11 cellular contexts compared by ENCODE assay signal in genomic region chr21:29064850-29065481, GRCh38. TPM values are rescaled to one million over a fixed set of nuclear protein-coding genes. Genes with fewer than 3 reads are reported as not detected.
DNase-seq lines count a peak whose midpoint lies in the region; ATAC-seq, FAIRE-seq and TF ChIP-seq lines count a peak whose summit lies in the region.
"Had no signal": no experiment of that assay in that cellular context is flagged by ENCODE, and none has a peak within 500 bp of the region (broad histone marks: within the 10 kb centered on the region; RNA-seq: fewer than 3 reads in every experiment).

No MANE protein-coding gene starts in this region.

- no peak overlapping the region for H2AFZ ChIP-seq in HepG2 (ENCODE audit: low read length)

- intact Hi-C loops in HepG2 (cut with micrococcal nuclease; ENCODE audit: unreplicated experiment) = no loop called here

- POLR2A ChIA-PET in HepG2 (lab: Yijun Ruan, JAX) = interaction anchor here (0.7 kb wide), 1 partner anchor 14 kb away, joined by 5 read pairs; no protein-coding TSS in a partner anchor

- H3K4me3 ChIP-seq in HepG2 (replicated peaks in 1 of 3; ENCODE audit: insufficient read depth in 1 of 3, low read depth in 2 of 3, low read length in 3 of 3) = no peak overlapping the region
- H3K4me3 ChIP-seq: transverse colon had no signal

- H3K9ac ChIP-seq in HepG2 (ENCODE audit: insufficient read depth, low read depth, low read length) = no peak overlapping the region

- H3K9me3 ChIP-seq in HepG2 (ENCODE audit: low read length) = no peaks in the 10 kb centered on the region
- H3K9me3 ChIP-seq: transverse colon had no signal

- no peak for TF ChIP-seq RAD21 in HepG2 (CRISPR knock-in tag; IDR thresholded peaks at IDR 0.05)

- H4K20me1 ChIP-seq in HepG2 (ENCODE audit: insufficient read depth, low read length) = peaks cover 6% of the 10 kb centered on the region; the same call in 1 of the 2 replicates

- ATAC-seq in GM19351 (IDR thresholded peaks at IDR 0.05; ENCODE audit: unreplicated experiment) = peak; percentile 97
- peak; percentile 94 for ATAC-seq in HG02973 (IDR thresholded peaks at IDR 0.05; ENCODE audit: unreplicated experiment)
- no peak for ATAC-seq in HepG2

- TF ChIP-seq POLR2A in HepG2 (IDR thresholded peaks at IDR 0.05; ENCODE audit: insufficient read depth in 1 of 2, low read depth in 2 of 2, low read length in 2 of 2) = no peak

- WGBS in HepG2 (ENCODE audit: low lambda C conversion rate) = 92% methylated on average over 3 of the region's 3 CpGs

- no peak overlapping the region for H3K4me2 ChIP-seq in HepG2 (ENCODE audit: low read depth, low read length)

- H3K27ac ChIP-seq in HepG2 (ENCODE audit: extremely low read length, insufficient read depth, low read length) = no peak overlapping the region
- H3K27ac ChIP-seq: transverse colon had no signal

- CTCF ChIA-PET in HepG2 (lab: Yijun Ruan, JAX; ENCODE audit: low intra/inter-chr PET ratio, low total read pairs) = no interaction called here

- H3K4me1 ChIP-seq in HepG2 (ENCODE audit: insufficient read depth, low read length) = no peaks in the 10 kb centered on the region
- H3K4me1 ChIP-seq: transverse colon had no signal

- FAIRE-seq in G401.6 (lab: Jason Lieb, UNC) (peak; percentile 11), HepG2 (lab: Jason Lieb, UNC) (no peak)

- H3K79me2 ChIP-seq in HepG2 (ENCODE audit: insufficient read depth, low read length) = peaks cover 14% of the 10 kb centered on the region

- peaks cover 20 to 85% of the 10 kb centered on the region in 2 experiments for H3K36me3 ChIP-seq in HepG2 (replicated peaks in 1 of 2; ENCODE audit: control insufficient read depth in 1 of 2, insufficient read depth in 2 of 2, low read length in 2 of 2)

- H3K27me3 ChIP-seq in HepG2 (ENCODE audit: control insufficient read depth in 1 of 2, insufficient read depth in 2 of 2, low read length in 2 of 2) = no peaks in the 10 kb centered on the region
- H3K27me3 ChIP-seq: transverse colon had no signal

- no peak for TF ChIP-seq CTCF in HepG2 (CRISPR knock-in tag; IDR thresholded peaks at IDR 0.05)

- BruUV-seq in HepG2 (replicated peaks; lab: Mats Ljungman, UMichigan) = no TSS peak

- DNase-seq in NOMO-1 treated with dmso at 0.1 percent for 144 hours (lab: John Stamatoyannopoulos, UW; ENCODE audit: unreplicated experiment) (peak; percentile 55), kidney tubule cell (ENCODE audit: low spot score) (no peak), HepG2 (ENCODE audit: low spot score) (no peak)
- no peak for DNase-seq in activated naive CD4-positive, alpha-beta T cell (lab: John Stamatoyannopoulos, UW)
- DNase-seq in activated CD4-positive, alpha-beta T cell treated with anti-CD3 and anti-CD28 coated beads, Interleukin-2, amount 50 U/mL, for 1 hour = no peak
- DNase-seq: CD8-positive, alpha-beta memory T cell; NK-92 treated with Interleukin-12 subunit alpha and Interleukin-12 subunit beta, amount 100 ng/mL, for 24 hours; transverse colon had no signal

- TF ChIP-seq EP300 in HepG2 (IDR thresholded peaks at IDR 0.05; ENCODE audit: low read depth in 2 of 2, low read length in 2 of 2) = no peak
- TF ChIP-seq EP300 in HepG2 (CRISPR knock-in tag; IDR thresholded peaks at IDR 0.05; ENCODE audit: borderline replicate concordance) = no peak

- in situ Hi-C loops in HepG2 (cut with HindIII; ENCODE audit: extremely low pct_ligation_motif_present, low pct_unique_long_range_greater_than_20kb) = loop anchor here (5.0 kb wide), 1 partner anchor 33 kb away; no protein-coding TSS in a partner anchor

TF ChIP-seq in HepG2, 621 proteins besides CTCF, POLR2A, EP300 and RAD21 (continues in another document):
- TF ChIP-seq JUN (CRISPR knock-in tag; IDR thresholded peaks at IDR 0.05) (no peak), TSC22D2 (CRISPR knock-in tag; IDR thresholded peaks at IDR 0.05; ENCODE audit: borderline replicate concordance) (no peak), NCOR1 (IDR thresholded peaks at IDR 0.05; ENCODE audit: borderline replicate concordance, low read length) (no peak), GABPB1 (CRISPR knock-in tag; IDR thresholded peaks at IDR 0.05) (no peak), ZNF557 (CRISPR knock-in tag; IDR thresholded peaks at IDR 0.05) (no peak), ZNF547 (CRISPR knock-in tag; IDR thresholded peaks at IDR 0.05) (no peak), BCL6 (CRISPR knock-in tag; IDR thresholded peaks at IDR 0.05) (no peak)

RNA-seq across cellular contexts. Expression of gene CCT8, which starts 8.5 kb away (rescaled TPM):
- total RNA-seq in HepG2 (2016; rRNA removed; fragmentation: Illumina TruSeq; extraction: Trizol) = 325 and 538 TPM in 2 replicates
- total RNA-seq in HepG2 (2016; cell fraction: cytosol; rRNA removed; fragmentation: Illumina TruSeq; extraction: Trizol; ENCODE audit: low read depth) = 81.4 and 96.3 TPM in 2 replicates
- total RNA-seq in HepG2 (2016; cell fraction: insoluble cytoplasmic fraction; rRNA removed; fragmentation: Illumina TruSeq; extraction: Trizol) = 336 and 530 TPM in 2 replicates
- total RNA-seq in HepG2 (2016; cell fraction: membrane; rRNA removed; fragmentation: Illumina TruSeq; extraction: Trizol) = 134 and 165 TPM in 2 replicates
- 137 and 155 TPM in 2 replicates for total RNA-seq in HepG2 (2016; cell fraction: nucleus; rRNA removed; fragmentation: Illumina TruSeq; extraction: Trizol)
- polyA plus RNA-seq in HepG2 (2011; rRNA removed) = 87.0 and 127 TPM in 2 replicates
- 80.0 and 97.4 TPM in 2 replicates for polyA plus RNA-seq in HepG2 (2011; cell fraction: cytosol; rRNA removed)
- 53.9 and 70.6 TPM in 2 replicates for polyA plus RNA-seq in HepG2 (2011; cell fraction: nucleus; rRNA removed)
- 174 and 217 TPM in 2 replicates for polyA plus RNA-seq in HepG2 (2012)
- polyA plus RNA-seq in HepG2 (2016; cell fraction: cytosol; fragmentation: Illumina TruSeq; extraction: Trizol; ENCODE audit: low read depth) = 45.9 and 52.2 TPM in 2 replicates
- polyA plus RNA-seq in HepG2 (2016; cell fraction: insoluble cytoplasmic fraction; fragmentation: Illumina TruSeq; extraction: Trizol; ENCODE audit: low read depth) = 406 and 427 TPM in 2 replicates
- polyA plus RNA-seq in HepG2 (2016; cell fraction: membrane; fragmentation: Illumina TruSeq; extraction: Trizol; ENCODE audit: low read depth) = 80.8 and 98.2 TPM in 2 replicates
- 196 and 213 TPM in 2 replicates for polyA plus RNA-seq in HepG2 (2016; cell fraction: nucleus; fragmentation: Illumina TruSeq; extraction: Trizol; ENCODE audit: insufficient read depth, low read depth)
- polyA minus RNA-seq in HepG2 (2011; rRNA and poly(A)+ RNA removed; ENCODE audit: low replicate concordance) = 56.7 and 122 TPM in 2 replicates
- 110 and 112 TPM in 2 replicates for polyA minus RNA-seq in HepG2 (2011; cell fraction: cytosol; rRNA and poly(A)+ RNA removed)
- polyA minus RNA-seq in HepG2 (2011; cell fraction: nucleus; rRNA and poly(A)+ RNA removed) = 74.0 and 108 TPM in 2 replicates

RNA-seq across cellular contexts. Expression of gene USP16, which starts 40.5 kb away (rescaled TPM):
- 46.9 and 72.4 TPM in 2 replicates for total RNA-seq in HepG2 (2016; rRNA removed; fragmentation: Illumina TruSeq; extraction: Trizol)
- 8.2 and 9.5 TPM in 2 replicates for total RNA-seq in HepG2 (2016; cell fraction: cytosol; rRNA removed; fragmentation: Illumina TruSeq; extraction: Trizol; ENCODE audit: low read depth)
- total RNA-seq in HepG2 (2016; cell fraction: insoluble cytoplasmic fraction; rRNA removed; fragmentation: Illumina TruSeq; extraction: Trizol) = 46.8 and 73.9 TPM in 2 replicates
- total RNA-seq in HepG2 (2016; cell fraction: membrane; rRNA removed; fragmentation: Illumina TruSeq; extraction: Trizol) = 25.9 and 27.0 TPM in 2 replicates
- total RNA-seq in HepG2 (2016; cell fraction: nucleus; rRNA removed; fragmentation: Illumina TruSeq; extraction: Trizol) = 31.9 and 37.3 TPM in 2 replicates
- polyA plus RNA-seq in HepG2 (2011; rRNA removed) = 12.0 and 16.5 TPM in 2 replicates
- polyA plus RNA-seq in HepG2 (2011; cell fraction: cytosol; rRNA removed) = 4.6 and 7.2 TPM in 2 replicates
- 10.3 and 11.5 TPM in 2 replicates for polyA plus RNA-seq in HepG2 (2011; cell fraction: nucleus; rRNA removed)
- polyA plus RNA-seq in HepG2 (2012) = 20.8 and 28.1 TPM in 2 replicates
- 3.3 and 3.5 TPM in 2 replicates for polyA plus RNA-seq in HepG2 (2016; cell fraction: cytosol; fragmentation: Illumina TruSeq; extraction: Trizol; ENCODE audit: low read depth)
- polyA plus RNA-seq in HepG2 (2016; cell fraction: insoluble cytoplasmic fraction; fragmentation: Illumina TruSeq; extraction: Trizol; ENCODE audit: low read depth) = 48.3 and 53.1 TPM in 2 replicates
- polyA plus RNA-seq in HepG2 (2016; cell fraction: membrane; fragmentation: Illumina TruSeq; extraction: Trizol; ENCODE audit: low read depth) = 8.0 and 9.3 TPM in 2 replicates
- polyA plus RNA-seq in HepG2 (2016; cell fraction: nucleus; fragmentation: Illumina TruSeq; extraction: Trizol; ENCODE audit: insufficient read depth, low read depth) = 41.1 and 44.1 TPM in 2 replicates
- 4.9 and 7.5 TPM in 2 replicates for polyA minus RNA-seq in HepG2 (2011; rRNA and poly(A)+ RNA removed; ENCODE audit: low replicate concordance)
- 10.9 and 11.0 TPM in 2 replicates for polyA minus RNA-seq in HepG2 (2011; cell fraction: cytosol; rRNA and poly(A)+ RNA removed)
- polyA minus RNA-seq in HepG2 (2011; cell fraction: nucleus; rRNA and poly(A)+ RNA removed) = 29.6 and 30.9 TPM in 2 replicates

RNA-seq across cellular contexts. Expression of gene RWDD2B, which starts 45.8 kb away (rescaled TPM):
- 20.9 and 28.3 TPM in 2 replicates for total RNA-seq in HepG2 (2016; rRNA removed; fragmentation: Illumina TruSeq; extraction: Trizol)
- total RNA-seq in HepG2 (2016; cell fraction: cytosol; rRNA removed; fragmentation: Illumina TruSeq; extraction: Trizol; ENCODE audit: low read depth) = 10.0 and 11.2 TPM in 2 replicates
- total RNA-seq in HepG2 (2016; cell fraction: insoluble cytoplasmic fraction; rRNA removed; fragmentation: Illumina TruSeq; extraction: Trizol) = 22.0 and 27.5 TPM in 2 replicates
- total RNA-seq in HepG2 (2016; cell fraction: membrane; rRNA removed; fragmentation: Illumina TruSeq; extraction: Trizol) = 28.3 and 28.6 TPM in 2 replicates
- total RNA-seq in HepG2 (2016; cell fraction: nucleus; rRNA removed; fragmentation: Illumina TruSeq; extraction: Trizol) = 9.7 and 10.9 TPM in 2 replicates
- 9.3 and 9.9 TPM in 2 replicates for polyA plus RNA-seq in HepG2 (2011; rRNA removed)
- polyA plus RNA-seq in HepG2 (2011; cell fraction: cytosol; rRNA removed) = 4.6 and 6.6 TPM in 2 replicates
- polyA plus RNA-seq in HepG2 (2011; cell fraction: nucleus; rRNA removed) = 2.5 and 3.6 TPM in 2 replicates
- 8.4 and 13.0 TPM in 2 replicates for polyA plus RNA-seq in HepG2 (2012)
- polyA plus RNA-seq in HepG2 (2016; cell fraction: cytosol; fragmentation: Illumina TruSeq; extraction: Trizol; ENCODE audit: low read depth) = 13.0 and 14.8 TPM in 2 replicates
- 31.8 and 32.4 TPM in 2 replicates for polyA plus RNA-seq in HepG2 (2016; cell fraction: insoluble cytoplasmic fraction; fragmentation: Illumina TruSeq; extraction: Trizol; ENCODE audit: low read depth)
- polyA plus RNA-seq in HepG2 (2016; cell fraction: membrane; fragmentation: Illumina TruSeq; extraction: Trizol; ENCODE audit: low read depth) = 25.4 and 26.8 TPM in 2 replicates
- polyA plus RNA-seq in HepG2 (2016; cell fraction: nucleus; fragmentation: Illumina TruSeq; extraction: Trizol; ENCODE audit: insufficient read depth, low read depth) = 16.3 and 18.5 TPM in 2 replicates
- 2.7 and 14.4 TPM in 2 replicates for polyA minus RNA-seq in HepG2 (2011; rRNA and poly(A)+ RNA removed; ENCODE audit: low replicate concordance)
- polyA minus RNA-seq in HepG2 (2011; cell fraction: cytosol; rRNA and poly(A)+ RNA removed) = 4.1 and 5.6 TPM in 2 replicates
- 3.7 and 5.5 TPM in 2 replicates for polyA minus RNA-seq in HepG2 (2011; cell fraction: nucleus; rRNA and poly(A)+ RNA removed)
